ENCODE assay signal across 17 cellular contexts in the genomic region with DNA sequence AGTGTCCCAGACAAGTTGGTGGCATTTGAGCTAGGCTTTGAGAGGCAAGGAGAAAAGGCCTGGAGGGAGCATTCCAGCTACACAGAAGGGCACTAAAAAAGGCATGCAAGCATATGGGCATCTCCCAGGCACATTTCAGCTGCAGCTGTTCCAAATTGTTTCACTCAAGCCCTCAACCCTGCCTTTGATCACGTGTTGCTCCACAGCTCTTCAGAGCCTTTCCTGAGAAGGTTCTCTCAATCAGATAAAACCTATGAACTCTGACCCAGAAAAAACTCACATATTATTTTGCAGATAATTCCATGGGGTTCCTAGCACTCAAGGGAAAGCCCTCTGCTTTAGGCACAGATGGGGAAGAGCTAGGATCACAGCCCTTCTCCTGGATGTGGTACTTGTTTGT. TPM values are rescaled to one million over a fixed set of nuclear protein-coding genes. Genes with fewer than 3 reads are reported as not detected.
A peak's percentile ranks its signal among the peaks of the same experiment; 100 is the strongest.
DNase-seq lines count a peak whose midpoint lies in the region; ATAC-seq and TF ChIP-seq lines count a peak whose summit lies in the region.
"Had no signal": no experiment of that assay in that cellular context is flagged by ENCODE, and none has a peak within 500 bp of the region (broad histone marks: within the 10 kb centered on the region; RNA-seq: fewer than 3 reads in every experiment).

No MANE protein-coding gene starts in this region.

- POLR2A ChIA-PET in activated CD8-positive, alpha-beta T cell treated with anti-CD3 and anti-CD28 coated beads, Interleukin-2, amount 10 ng/mL, durations not matched to agents 7 days and 5 days (lab: Charles Lee) = interaction anchor here (0.8 to 5.7 kb wide), 4 partner anchors 9 to 29 kb away, joined by 3 to 104 read pairs (median 13); partner anchors contain the start of gene HSPA8

- H3K27ac Mint-ChIP-seq in HFFc6 = peak overlapping the region; percentile 54
- H3K27ac Mint-ChIP-seq in activated CD8-positive, alpha-beta T cell treated with anti-CD3 and anti-CD28 coated beads, Interleukin-2, amount 10 ng/mL, durations not matched to agents 7 days and 5 days = peak overlapping the region; percentile 91
- peak overlapping the region; percentile 75 for H3K27ac Mint-ChIP-seq in nephron progenitor cell
- H3K27ac Mint-ChIP-seq: memory B cell, type B pancreatic cell had no signal

- no peaks in the 10 kb centered on the region for H3K27me3 Mint-ChIP-seq in activated T-cell treated with anti-CD3 and anti-CD28 coated beads, Interleukin-2, amount 50 U/mL, for 4 hours (ENCODE audit: low read depth)
- peaks cover 2% of the 10 kb centered on the region; the same call in 1 of the 2 replicates for H3K27me3 Mint-ChIP-seq in HFFc6 (ENCODE audit: insufficient read depth)
- no peaks in the 10 kb centered on the region for H3K27me3 Mint-ChIP-seq in activated CD8-positive, alpha-beta T cell treated with anti-CD3 and anti-CD28 coated beads, Interleukin-2, amount 10 ng/mL, durations not matched to agents 7 days and 5 days (ENCODE audit: low read depth)
- peaks cover 2% of the 10 kb centered on the region for H3K27me3 Mint-ChIP-seq in nephron progenitor cell (ENCODE audit: low read depth, poor library complexity)
- H3K27me3 Mint-ChIP-seq: memory B cell, type B pancreatic cell had no signal

- H3K4me1 Mint-ChIP-seq in activated T-cell treated with anti-CD3 and anti-CD28 coated beads, Interleukin-2, amount 50 U/mL, for 4 hours (ENCODE audit: low read depth) = peaks cover 61% of the 10 kb centered on the region
- H3K4me1 Mint-ChIP-seq in HFFc6 (ENCODE audit: low read depth) (peaks cover 32% of the 10 kb centered on the region), nephron progenitor cell (peaks cover 36% of the 10 kb centered on the region)
- H3K4me1 Mint-ChIP-seq in activated CD8-positive, alpha-beta T cell treated with anti-CD3 and anti-CD28 coated beads, Interleukin-2, amount 10 ng/mL, durations not matched to agents 7 days and 5 days (ENCODE audit: low read depth) = peaks cover 50% of the 10 kb centered on the region

- peak overlapping the region; percentile 13 for H3K4me3 Mint-ChIP-seq in activated T-cell treated with anti-CD3 and anti-CD28 coated beads, Interleukin-2, amount 50 U/mL, for 4 hours
- H3K4me3 Mint-ChIP-seq in HFFc6 (no peak overlapping the region), nephron progenitor cell (no peak overlapping the region)
- peak overlapping the region; percentile 10 for H3K4me3 Mint-ChIP-seq in activated CD8-positive, alpha-beta T cell treated with anti-CD3 and anti-CD28 coated beads, Interleukin-2, amount 10 ng/mL, durations not matched to agents 7 days and 5 days
- H3K4me3 Mint-ChIP-seq: memory B cell, type B pancreatic cell had no signal

- ATAC-seq in activated T-cell treated with anti-CD3 and anti-CD28 coated beads, Interleukin-2, amount 50 U/mL, for 4 hours = no peak
- no peak for ATAC-seq in activated CD8-positive, alpha-beta T cell treated with anti-CD3 and anti-CD28 coated beads, Interleukin-2, amount 10 ng/mL, durations not matched to agents 7 days and 5 days
- ATAC-seq in GM21576 (IDR thresholded peaks at IDR 0.05; ENCODE audit: unreplicated experiment) (no peak), HG03378 (IDR thresholded peaks at IDR 0.05; ENCODE audit: unreplicated experiment) (no peak)
- ATAC-seq: Panc1 had no signal

- peaks cover 4% of the 10 kb centered on the region for H3K36me3 Mint-ChIP-seq in activated T-cell treated with anti-CD3 and anti-CD28 coated beads, Interleukin-2, amount 50 U/mL, for 4 hours (ENCODE audit: insufficient read depth)
- peaks cover 31% of the 10 kb centered on the region for H3K36me3 Mint-ChIP-seq in HFFc6 (ENCODE audit: low read depth)
- H3K36me3 Mint-ChIP-seq in activated CD8-positive, alpha-beta T cell treated with anti-CD3 and anti-CD28 coated beads, Interleukin-2, amount 10 ng/mL, durations not matched to agents 7 days and 5 days (ENCODE audit: low read depth) = peaks cover 9% of the 10 kb centered on the region
- peaks cover 47% of the 10 kb centered on the region for H3K36me3 Mint-ChIP-seq in nephron progenitor cell (ENCODE audit: low read depth)

- DNase-seq in activated T-cell treated with anti-CD3 and anti-CD28 coated beads, Interleukin-2, amount 50 U/mL, for 4 hours = no peak
- DNase-seq in activated T-cell treated with anti-CD3 and anti-CD28 coated beads, Interleukin-2, amount 50 U/mL, for 48 hours = no peak
- no peak for DNase-seq in HFFc6
- no peak for DNase-seq in activated CD8-positive, alpha-beta T cell treated with anti-CD3 and anti-CD28 coated beads, Interleukin-2, amount 10 ng/mL, durations not matched to agents 7 days and 5 days
- no peak for DNase-seq in nephron progenitor cell
- no peak for DNase-seq in NCI-H2081 treated with DMSO at 0.1 percent for 48 hours (lab: John Stamatoyannopoulos, UW)
- DNase-seq: activated CD4-positive, alpha-beta T cell treated with anti-CD3 and anti-CD28 coated beads, Interleukin-2, amount 50 U/mL, for 1 hour; dermis blood vessel endothelial cell; DMS79; NCI-H446 treated with DMSO at 0.1 percent for 48 hours; posterior cingulate gyrus; stimulated activated CD8-positive, alpha-beta memory T cell treated with anti-CD3 and anti-CD28 coated beads, Interleukin-4, amount 100 ng/mL, for 48 hours had no signal

- no peak for TF ChIP-seq CTCF in HFFc6 (IDR thresholded peaks at IDR 0.05)
- TF ChIP-seq CTCF in nephron progenitor cell (IDR thresholded peaks at IDR 0.05) = no peak

- peaks cover 2% of the 10 kb centered on the region for H3K9me3 Mint-ChIP-seq in activated T-cell treated with anti-CD3 and anti-CD28 coated beads, Interleukin-2, amount 50 U/mL, for 4 hours
- H3K9me3 Mint-ChIP-seq in HFFc6 = no peaks in the 10 kb centered on the region
- H3K9me3 Mint-ChIP-seq in activated CD8-positive, alpha-beta T cell treated with anti-CD3 and anti-CD28 coated beads, Interleukin-2, amount 10 ng/mL, durations not matched to agents 7 days and 5 days (ENCODE audit: insufficient read depth) = no peaks in the 10 kb centered on the region
- H3K9me3 Mint-ChIP-seq in nephron progenitor cell = peaks cover 17% of the 10 kb centered on the region

- CTCF ChIA-PET in activated CD8-positive, alpha-beta T cell treated with anti-CD3 and anti-CD28 coated beads, Interleukin-2, amount 10 ng/mL, durations not matched to agents 7 days and 5 days (lab: Charles Lee) = interaction anchor here (0.8 to 5.0 kb wide), 6 partner anchors 14 to 26 kb away, joined by 3 to 24 read pairs (median 4); no protein-coding TSS in a partner anchor

RNA-seq across cellular contexts. Expression of gene HSPA8, which starts 24.4 kb away (rescaled TPM):
- 1,000 to 10,000 TPM; 3,255 to 3,669 (median 3,417) TPM for total RNA-seq in activated T-cell treated with anti-CD3 and anti-CD28 coated beads, Interleukin-2, amount 50 U/mL, for 4 hours
- 1,000 to 10,000 TPM; 1,520 to 2,256 (median 2,072) TPM for total RNA-seq in HFFc6 (2021; fragmentation: NEBNext Ultra II Directional; extraction: Animal tissue kit (Norgen Biotek cat#: 25700))
- total RNA-seq in activated CD8-positive, alpha-beta T cell treated with anti-CD3 and anti-CD28 coated beads, Interleukin-2, amount 10 ng/mL, durations not matched to agents 7 days and 5 days = 1,000 to 10,000 TPM; 2,408 to 2,413 TPM

Comparison
In these comparisons a context has a peak if more than half of its experiments do, and no peak if none do; other contexts are left out.
1. H3K4me3 Mint-ChIP-seq: peak in activated T-cell treated with anti-CD3 and anti-CD28 coated beads, Interleukin-2, amount 50 U/mL, for 4 hours (single experiment) and activated CD8-positive, alpha-beta T cell treated with anti-CD3 and anti-CD28 coated beads, Interleukin-2, amount 10 ng/mL, durations not matched to agents 7 days and 5 days (single experiment); none in HFFc6 (single experiment) and nephron progenitor cell (single experiment).
2. Peak in every context shown above with its lines, with median percentiles within 50 percentile points of each other: H3K27ac Mint-ChIP-seq.